In the genomic region with DNA sequence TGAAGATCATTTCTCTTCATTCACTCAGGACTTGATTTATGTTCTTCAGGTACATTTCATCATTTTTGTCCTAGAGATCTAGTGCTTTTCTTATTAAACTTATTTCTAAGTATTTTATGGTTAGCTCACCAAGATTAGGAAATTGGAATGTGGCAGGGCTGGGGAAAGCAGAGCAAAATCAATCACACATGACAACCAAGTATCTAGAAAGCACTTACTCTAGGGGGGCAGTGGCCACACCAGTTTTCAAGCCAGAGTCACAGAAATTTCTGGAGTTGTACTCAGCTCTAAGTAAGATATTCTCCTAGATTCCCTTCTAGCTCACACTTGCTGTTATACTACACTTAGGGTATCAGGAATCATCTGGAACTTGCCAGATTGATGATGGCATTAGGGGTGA, we compare ENCODE assay signal across 30 cellular contexts. TPM values are rescaled to one million over a fixed set of nuclear protein-coding genes. Genes with fewer than 3 reads are reported as not detected.
DNase-seq lines count a peak whose midpoint lies in the region; ATAC-seq and TF ChIP-seq lines count a peak whose summit lies in the region.
"Had no signal": no experiment of that assay in that cellular context is flagged by ENCODE, and none has a peak within 500 bp of the region (broad histone marks: within the 10 kb centered on the region; RNA-seq: fewer than 3 reads in every experiment).

No MANE protein-coding gene starts in this region.

- no peak overlapping the region for H3K14ac ChIP-seq in mesenchymal stem cell (ENCODE audit: low read length in 2 of 2)

- no peak overlapping the region for H4K8ac ChIP-seq in mesenchymal stem cell (ENCODE audit: low read length)

- no peak overlapping the region for H2BK12ac ChIP-seq in mesenchymal stem cell (ENCODE audit: low read length in 2 of 2)

- H2AFZ ChIP-seq in SK-N-SH (ENCODE audit: low read depth), result no peak overlapping the region
- no peak overlapping the region for H2AFZ ChIP-seq in PC-9
- no peak overlapping the region for H2AFZ ChIP-seq in mesenchymal stem cell (ENCODE audit: low read depth, low read length)

- no peak for ATAC-seq in SK-N-SH treated with all-trans-retinoic acid at 6 μM for 48 hours
- ATAC-seq in left lung, result no peak
- ATAC-seq: Panc1 had no signal

- H3K79me2 ChIP-seq in SK-N-SH (ENCODE audit: insufficient read depth) (no peaks in the 10 kb centered on the region), PC-9 (ENCODE audit: low read depth) (no peaks in the 10 kb centered on the region)

- H3K4me3 ChIP-seq in SK-N-SH (ENCODE audit: low read depth in 2 of 2, low read length in 1 of 2) (no peak overlapping the region), PC-9 (no peak overlapping the region), mesenchymal stem cell (ENCODE audit: insufficient read depth in 1 of 2, low read depth in 1 of 2, low read length in 2 of 2) (no peak overlapping the region), left lung (no peak overlapping the region)
- H3K4me3 ChIP-seq: BLaER1 treated with 17β-estradiol and CSF1 and Interleukin-3, amounts not matched to agents 10 nM and 100 nM; HAP-1; SK-N-MC had no signal

- H3F3A ChIP-seq in SK-N-SH (replicated peaks; ENCODE audit: insufficient read depth), result no peaks in the 10 kb centered on the region
- H3F3A ChIP-seq in PC-9 (ENCODE audit: insufficient read depth, low read depth), result peaks cover 12% of the 10 kb centered on the region

- peak overlapping the region; percentile 89 for H3K27ac Mint-ChIP-seq in type B pancreatic cell
- H3K27ac Mint-ChIP-seq: CD4-positive, alpha-beta T cell; HFFc6 had no signal

- no peak overlapping the region for H3K27ac ChIP-seq in SK-N-SH (ENCODE audit: low read depth in 2 of 2, low read length in 1 of 2)
- H3K27ac ChIP-seq in PC-9, result peak overlapping the region; percentile 63
- no peak overlapping the region for H3K27ac ChIP-seq in mesenchymal stem cell (ENCODE audit: low read length, poor library complexity, severe bottlenecking)
- no peak overlapping the region for H3K27ac ChIP-seq in left lung
- H3K27ac ChIP-seq: 22Rv1; BLaER1 treated with 17β-estradiol and CSF1 and Interleukin-3, amounts not matched to agents 10 nM and 100 nM; SK-N-MC had no signal

- no peaks in the 10 kb centered on the region for H3K79me1 ChIP-seq in mesenchymal stem cell (replicated peaks; ENCODE audit: low read length, poor library complexity, severe bottlenecking)

- no peak for TF ChIP-seq RAD21 in SK-N-SH (IDR thresholded peaks at IDR 0.05; ENCODE audit: low read length)

- TF ChIP-seq EP300 in SK-N-SH (IDR thresholded peaks at IDR 0.05; ENCODE audit: borderline replicate concordance in 1 of 2, low read depth in 1 of 2, low read length in 1 of 2), result no peak

- H3K9me3 Mint-ChIP-seq in type B pancreatic cell, result peaks cover 4% of the 10 kb centered on the region
- H3K9me3 Mint-ChIP-seq: CD4-positive, alpha-beta T cell had no signal

- no peaks in the 10 kb centered on the region for H4K20me1 ChIP-seq in SK-N-SH (ENCODE audit: insufficient read depth)
- no peaks in the 10 kb centered on the region for H4K20me1 ChIP-seq in PC-9 (ENCODE audit: insufficient read depth)
- H4K20me1 ChIP-seq: BLaER1 treated with 17β-estradiol and CSF1 and Interleukin-3, amounts not matched to agents 10 nM and 100 nM had no signal

- no TSS peak for BruUV-seq in PC-9 (replicated peaks; lab: Mats Ljungman, UMichigan)

- no peaks in the 10 kb centered on the region for H3K36me3 Mint-ChIP-seq in type B pancreatic cell

- H3K9ac ChIP-seq in SK-N-SH (no peak overlapping the region), mesenchymal stem cell (ENCODE audit: low read length) (no peak overlapping the region)
- H3K9ac ChIP-seq: BLaER1 treated with 17β-estradiol and CSF1 and Interleukin-3, amounts not matched to agents 10 nM and 100 nM had no signal

- no peak overlapping the region for H2BK15ac ChIP-seq in mesenchymal stem cell (ENCODE audit: low read depth, poor library complexity, severe bottlenecking)

- no peak overlapping the region for H3K23ac ChIP-seq in mesenchymal stem cell (ENCODE audit: low read length in 2 of 2)

- H3K4me1 ChIP-seq in SK-N-SH (ENCODE audit: control insufficient read depth in 1 of 2, insufficient read depth in 2 of 2, low read depth in 1 of 2, low read length in 1 of 2) (peaks cover 0 to 2% of the 10 kb centered on the region in 2 experiments; a peak in 1 of 4 replicates), PC-9 (replicated peaks; ENCODE audit: insufficient read depth) (peaks cover 31% of the 10 kb centered on the region), mesenchymal stem cell (ENCODE audit: control insufficient read depth, insufficient read depth, low read depth, low read length) (no peaks in the 10 kb centered on the region), left lung (no peaks in the 10 kb centered on the region)
- H3K4me1 ChIP-seq: HAP-1 had no signal

- H3K9me2 ChIP-seq in SK-N-SH, result no peaks in the 10 kb centered on the region
- no peaks in the 10 kb centered on the region for H3K9me2 ChIP-seq in PC-9 (ENCODE audit: insufficient read depth)

- intact Hi-C loops in PC-9 (cut with micrococcal nuclease; ENCODE audit: unreplicated experiment) (no loop called here), left lung (cut with DNase I) (no loop called here)

- DNase-seq in SK-N-SH (no peak), PC-9 (peak in 1 of 2 experiments; percentile 90), mesenchymal stem cell (peak; percentile 18), type B pancreatic cell (ENCODE audit: extremely low spot score, unreplicated experiment) (no peak), Kasumi-1 (lab: John Stamatoyannopoulos, UW) (no peak), left lung (no peak), COLO829 (ENCODE audit: low spot score) (no peak)
- DNase-seq: CD4-positive, alpha-beta T cell; COR-L47; EL; GDM1; GOT3; HFFc6; IMR-90; KG1; MM.1S; NCI-H1048; NCI-H1417; NCI-H1694 treated with DMSO at 0.1 percent for 48 hours; NCI-H2081; NCI-H2227 treated with DMSO at 0.1 percent for 48 hours; NCI-H510A; NCI-H69; SIG-M5 had no signal

- H3K27me3 ChIP-seq in SK-N-SH (ENCODE audit: insufficient read depth), result no peaks in the 10 kb centered on the region; the same call in 1 of the 2 replicates
- no peaks in the 10 kb centered on the region for H3K27me3 ChIP-seq in PC-9 (ENCODE audit: insufficient read depth, low read depth)
- H3K27me3 ChIP-seq in mesenchymal stem cell (ENCODE audit: control insufficient read depth in 1 of 2, insufficient read depth in 1 of 2, low read length in 2 of 2), result peaks cover 62 to 65% of the 10 kb centered on the region in 2 experiments
- H3K27me3 ChIP-seq in left lung, result no peaks in the 10 kb centered on the region
- H3K27me3 ChIP-seq: BLaER1 treated with 17β-estradiol and CSF1 and Interleukin-3, amounts not matched to agents 10 nM and 100 nM had no signal

- no peak overlapping the region for H4K91ac ChIP-seq in mesenchymal stem cell (ENCODE audit: low read length)

- POLR2A ChIA-PET in SK-N-SH (lab: Yijun Ruan, JAX) (no interaction called here), PC-9 (lab: Charles Lee; ENCODE audit: unreplicated experiment) (no interaction called here)

- no peak for TF ChIP-seq CTCF in SK-N-SH (IDR thresholded peaks at IDR 0.05)
- TF ChIP-seq CTCF in PC-9 (conservative IDR thresholded peaks at IDR 0.05), result no peak
- TF ChIP-seq CTCF in type B pancreatic cell (conservative IDR thresholded peaks at IDR 0.05), result no peak
- TF ChIP-seq CTCF in left lung (IDR thresholded peaks at IDR 0.05), result no peak

- H3K9me3 ChIP-seq in SK-N-SH (no peaks in the 10 kb centered on the region), PC-9 (ENCODE audit: insufficient read depth, low read depth) (no peaks in the 10 kb centered on the region), mesenchymal stem cell (ENCODE audit: control insufficient read depth, low read length) (peaks cover 13% of the 10 kb centered on the region), left lung (no peaks in the 10 kb centered on the region)
- H3K9me3 ChIP-seq: HAP-1 had no signal

- H3K36me3 ChIP-seq in SK-N-SH (replicated peaks in 1 of 2; ENCODE audit: control insufficient read depth in 1 of 2, insufficient read depth in 2 of 2, low read length in 1 of 2) (no peaks in the 10 kb centered on the region), PC-9 (ENCODE audit: low read depth) (no peaks in the 10 kb centered on the region), mesenchymal stem cell (ENCODE audit: control insufficient read depth in 1 of 2, insufficient read depth in 2 of 2, low read depth in 1 of 2, low read length in 2 of 2) (no peaks in the 10 kb centered on the region), left lung (no peaks in the 10 kb centered on the region)
- H3K36me3 ChIP-seq: BLaER1 treated with 17β-estradiol and CSF1 and Interleukin-3, amounts not matched to agents 10 nM and 100 nM; HAP-1 had no signal

- peak overlapping the region; percentile 23 for H3K4me3 Mint-ChIP-seq in type B pancreatic cell
- H3K4me3 Mint-ChIP-seq: CD4-positive, alpha-beta T cell; HFFc6 had no signal

- CTCF ChIA-PET in SK-N-SH (lab: Yijun Ruan, JAX), result no interaction called here
- CTCF ChIA-PET in PC-9 (lab: Charles Lee), result interaction anchor here (0.7 kb wide), 1 partner anchor 60 kb away, joined by 3 read pairs; no protein-coding TSS in a partner anchor

- peaks cover 6% of the 10 kb centered on the region for H3K27me3 Mint-ChIP-seq in type B pancreatic cell

- H3K18ac ChIP-seq in mesenchymal stem cell (ENCODE audit: low read depth in 1 of 2, low read length in 2 of 2), result no peak overlapping the region

- no peak overlapping the region for H2BK5ac ChIP-seq in mesenchymal stem cell (ENCODE audit: low read depth, low read length, poor library complexity, severe bottlenecking)

- no peak overlapping the region for H2BK120ac ChIP-seq in mesenchymal stem cell (ENCODE audit: low read depth, low read length)

- H3K4ac ChIP-seq in mesenchymal stem cell (ENCODE audit: low read depth in 1 of 2, low read length in 2 of 2), result no peak overlapping the region

- peaks cover 19% of the 10 kb centered on the region for H3K4me1 Mint-ChIP-seq in type B pancreatic cell (ENCODE audit: unreplicated experiment)

- H3K4me2 ChIP-seq in SK-N-SH, result no peak overlapping the region
- peak overlapping the region; percentile 1 for H3K4me2 ChIP-seq in PC-9
- H3K4me2 ChIP-seq in mesenchymal stem cell (ENCODE audit: low read length, poor library complexity, severe bottlenecking), result no peak overlapping the region
- H3K4me2 ChIP-seq: BLaER1 treated with 17β-estradiol and CSF1 and Interleukin-3, amounts not matched to agents 10 nM and 100 nM had no signal

- H2AK5ac ChIP-seq in mesenchymal stem cell (ENCODE audit: low read length, severe bottlenecking), result no peak overlapping the region

TF ChIP-seq in SK-N-SH treated with all-trans-retinoic acid at 6 μM for 48 hours, 23 proteins besides CTCF, POLR2A, EP300 and RAD21 (continues in another document):
- TF ChIP-seq SNAI2 (CRISPR knock-in tag; IDR thresholded peaks at IDR 0.05), result no peak
- peak; percentile 77 for TF ChIP-seq ISL1 (CRISPR knock-in tag; IDR thresholded peaks at IDR 0.05)

TF ChIP-seq in SK-N-SH, 30 proteins besides CTCF, POLR2A, EP300 and RAD21 (continues in another document):
- TF ChIP-seq FOXJ3 (CRISPR knock-in tag; IDR thresholded peaks at IDR 0.05), result no peak

RNA-seq across cellular contexts. Expression of a gene that starts 33.3 kb away (rescaled TPM):
- 3.0 and 3.6 TPM in 2 replicates for polyA plus RNA-seq in SK-N-SH (2012; rRNA removed)
- polyA plus RNA-seq in SK-N-SH (2012; cell fraction: cytosol; rRNA removed), result 1.4 and 1.6 TPM in 2 replicates
- 7.8 and 9.9 TPM in 2 replicates for polyA plus RNA-seq in SK-N-SH (2012; cell fraction: nucleus; rRNA removed)
- 182 and 232 TPM in 2 replicates for total RNA-seq in PC-9 (2021)
- 2.5 TPM for polyA plus RNA-seq in mesenchymal stem cell (2013, experiment 1 of 2)
- 4.8 TPM for polyA plus RNA-seq in mesenchymal stem cell (2013, experiment 2 of 2)
- 4.1 and 4.3 TPM in 2 replicates for total RNA-seq in type B pancreatic cell (ENCODE audit: low replicate concordance)
- under 1 TPM; 0.47 to 0.85 TPM for total RNA-seq in left lung
- total RNA-seq: CD4-positive, alpha-beta T cell had no signal

Comparison
In these comparisons a context has a peak if more than half of its experiments do, and no peak if none do; other contexts are left out.
1. RNA of a gene that starts 33.3 kb away (total RNA-seq): 182 to 232 TPM in PC-9; 4.1 to 4.3 TPM in type B pancreatic cell and 0.47 to 0.85 TPM in left lung; every median in the first group is over 10 times any median in the second.